ENCODE assay signal across 1 cellular context in the genomic region with DNA sequence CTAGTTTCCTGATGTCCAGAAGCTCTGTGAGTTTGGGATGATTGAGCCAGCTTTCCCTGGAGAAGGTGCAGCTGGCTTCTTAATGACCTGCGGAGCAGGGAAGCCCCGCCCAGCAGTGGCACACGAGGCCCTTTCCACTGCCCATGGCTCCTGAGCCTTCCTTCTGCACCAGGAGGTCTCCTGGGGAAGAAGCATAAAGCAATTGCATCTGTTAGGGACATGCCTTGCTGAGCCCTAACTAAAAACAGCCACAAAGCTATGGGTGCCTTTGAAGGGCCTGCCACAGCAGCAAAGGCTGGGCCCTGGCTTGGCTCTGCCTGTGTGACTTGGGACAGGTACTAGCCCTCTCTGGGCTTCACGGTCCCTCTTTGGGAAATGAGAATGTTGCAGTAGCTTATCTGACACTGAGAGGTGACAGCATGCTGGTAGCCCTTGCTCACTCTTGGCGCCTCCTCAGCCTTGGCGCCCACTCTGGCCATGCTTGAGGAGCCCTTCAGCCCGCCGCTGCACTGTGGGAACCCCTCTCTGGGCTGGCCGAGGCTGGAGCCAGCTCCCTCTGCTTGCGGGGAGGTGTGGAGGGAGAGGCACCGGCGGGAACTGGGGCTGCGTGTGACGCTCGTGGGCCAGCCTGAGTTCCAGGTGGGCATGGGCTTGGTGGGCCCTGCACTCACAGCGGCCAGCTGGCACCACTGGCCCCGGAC.
TF ChIP-seq lines count a peak whose summit lies in the region.

No MANE protein-coding gene starts in this region.

TF ChIP-seq in H1, 55 proteins besides CTCF, POLR2A, EP300 and RAD21:
- TF ChIP-seq TAF7 (optimal IDR thresholded peaks at IDR 0.05; ENCODE audit: borderline replicate concordance, low read depth, low read length), result no peak
- TF ChIP-seq JUND (IDR thresholded peaks at IDR 0.05; ENCODE audit: low read length), result no peak
- TF ChIP-seq E2F6 (IDR thresholded peaks at IDR 0.05), result peak; percentile 29; the same call in 1 of the 2 replicates
- no peak for TF ChIP-seq CBX8 (IDR thresholded peaks at IDR 0.05; ENCODE audit: borderline replicate concordance, low read depth, low read length)
- TF ChIP-seq EZH2 (IDR thresholded peaks at IDR 0.05; ENCODE audit: low read depth, low read length, severe bottlenecking), result no peak
- TF ChIP-seq CBX5 (IDR thresholded peaks at IDR 0.05; ENCODE audit: low read depth, low read length), result no peak
- TF ChIP-seq FOSL1 (IDR thresholded peaks at IDR 0.05; ENCODE audit: insufficient read depth, low read depth, low read length), result no peak
